In the genomic region with DNA sequence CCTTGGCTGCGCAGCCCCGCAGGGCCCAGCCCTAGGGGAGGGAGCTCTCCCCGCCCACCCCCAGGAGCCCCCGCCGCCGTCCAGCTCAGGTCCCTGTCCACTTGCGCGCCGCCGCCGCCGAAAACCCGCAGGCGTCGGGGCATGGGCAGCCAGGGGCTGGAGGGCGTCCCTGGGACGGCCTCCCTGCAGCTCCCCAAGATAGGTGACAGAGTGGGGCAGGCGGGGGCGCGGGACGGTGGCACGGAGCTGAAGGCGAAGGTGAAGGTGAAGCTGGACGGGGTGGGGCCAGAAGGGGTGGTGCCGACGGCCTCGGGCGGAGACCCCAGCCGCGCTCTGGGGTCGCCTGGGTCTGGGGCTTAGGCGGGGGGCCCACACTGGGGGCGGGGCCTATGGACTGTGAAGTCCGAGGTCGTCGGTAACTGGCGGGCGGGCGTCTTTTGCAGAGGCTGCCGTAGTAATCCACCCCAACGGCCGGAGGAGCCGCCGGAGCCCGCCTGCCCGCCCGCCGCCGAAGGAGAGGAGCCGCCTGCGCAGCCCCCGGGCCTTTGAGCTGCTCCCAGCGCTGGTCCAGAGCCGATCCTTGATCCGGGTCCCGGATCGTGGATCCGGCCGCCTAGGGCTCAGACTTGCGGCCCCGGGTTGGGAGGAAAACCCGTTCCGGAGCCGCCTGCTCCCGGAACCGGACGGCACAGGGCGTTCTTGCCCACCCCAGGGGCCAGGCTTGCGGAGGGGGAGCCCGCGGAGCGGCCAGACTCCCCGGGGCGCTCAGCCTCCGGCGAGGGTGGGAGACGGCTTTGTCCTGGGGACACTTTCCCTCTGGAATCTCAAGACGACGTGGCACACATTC, we compare ENCODE assay signal across 9 cellular contexts. TPM values are rescaled to one million over a fixed set of nuclear protein-coding genes. Genes with fewer than 3 reads are reported as not detected.
A peak's percentile ranks its signal among the peaks of the same experiment; 100 is the strongest.
DNase-seq lines count a peak whose midpoint lies in the region; ATAC-seq and TF ChIP-seq lines count a peak whose summit lies in the region.
"Had no signal": no experiment of that assay in that cellular context is flagged by ENCODE, and none has a peak within 500 bp of the region (broad histone marks: within the 10 kb centered on the region; RNA-seq: fewer than 3 reads in every experiment).

No MANE protein-coding gene starts in this region.

- H3K4me1 Mint-ChIP-seq in chondrocyte (ENCODE audit: low read depth), result peaks cover 14% of the 10 kb centered on the region
- no peaks in the 10 kb centered on the region for H3K4me1 Mint-ChIP-seq in activated T-helper 17 cell treated with anti-CD3 and anti-CD28 coated beads, Interleukin-2, amount 50 U/mL, for 72 hours

- H3K27me3 Mint-ChIP-seq in chondrocyte (ENCODE audit: low read depth), result no peaks in the 10 kb centered on the region
- H3K27me3 Mint-ChIP-seq in activated T-helper 17 cell treated with anti-CD3 and anti-CD28 coated beads, Interleukin-2, amount 50 U/mL, for 72 hours, result no peaks in the 10 kb centered on the region

- TF ChIP-seq CTCF in HEK293 (tag by site-specific recombination; IDR thresholded peaks at IDR 0.05) (no peak), chondrocyte (IDR thresholded peaks at IDR 0.05) (peak; percentile 8), spleen (IDR thresholded peaks at IDR 0.05 in 8 of 11, conservative IDR thresholded peaks at IDR 0.05 in 3 of 11) (no peak)

- no peak for ATAC-seq in activated T-helper 17 cell treated with anti-CD3 and anti-CD28 coated beads, Interleukin-2, amount 50 U/mL, for 72 hours (replicated peaks)

- no peak overlapping the region; the same call in 1 of the 2 replicates for H3K27ac ChIP-seq in HEK293 (ENCODE audit: extremely low read depth, low read depth, low read length)
- no peak overlapping the region for H3K27ac ChIP-seq in iPS-20b (ENCODE audit: low read length)
- peak overlapping the region in 6 of 8 donors; percentile 5 to 67 (median 50) for H3K27ac ChIP-seq in spleen

- H3K9me3 Mint-ChIP-seq in chondrocyte (ENCODE audit: low read depth), result no peaks in the 10 kb centered on the region
- H3K9me3 Mint-ChIP-seq in activated T-helper 17 cell treated with anti-CD3 and anti-CD28 coated beads, Interleukin-2, amount 50 U/mL, for 72 hours, result no peaks in the 10 kb centered on the region
- H3K9me3 Mint-ChIP-seq: T-helper 1 cell treated with Interleukin-12 subunit alpha and Interleukin-12 subunit beta and Interleukin-4 antibody, amounts not matched to agents 30 μg/mL and 1 μg/mL, for 36 hours had no signal

- H3K4me3 ChIP-seq in HEK293 (ENCODE audit: low read depth, low read length) (no peak overlapping the region), iPS-20b (ENCODE audit: low read length) (peak overlapping the region; percentile 72), spleen (peak overlapping the region in 1 of 8 donors; percentile 11)

- H3K36me3 ChIP-seq in HEK293 (ENCODE audit: control insufficient read depth in 2 of 2, insufficient read depth in 1 of 2, low read length in 2 of 2) (peaks cover 0 to 70% of the 10 kb centered on the region in 2 experiments; a peak in 2 of 3 replicates), iPS-20b (ENCODE audit: insufficient read depth, low read depth, low read length) (peaks cover 17% of the 10 kb centered on the region), spleen (peaks cover 0 to 90% (median 45%) of the 10 kb centered on the region in 6 donors)

- H3K9me3 ChIP-seq in HEK293 (ENCODE audit: control insufficient read depth, insufficient read depth, low read depth, low read length) (no peaks in the 10 kb centered on the region), iPS-20b (ENCODE audit: insufficient read depth, low read depth, low read length) (no peaks in the 10 kb centered on the region), spleen (no peaks in the 10 kb centered on the region)

- peak; percentile 94 for DNase-seq in chondrocyte (ENCODE audit: low spot score)
- no peak for DNase-seq in spleen
- no peak for DNase-seq in T-helper 9 cell
- no peak for DNase-seq in middle frontal gyrus (ENCODE audit: extremely low spot score, low spot score)
- no peak for DNase-seq in ACHN

- in situ Hi-C loops in ACHN (cut with HindIII; ENCODE audit: low pct_ligation_motif_present, low pct_unique_long_range_greater_than_20kb, low sequenced_read_pairs), result no loop called here

- 68 to 93% (median 86%) methylated on average over 43 to 79 of the region's 79 CpGs for WGBS in spleen, 5 donors

- POLR2A ChIA-PET in HEK293 (lab: Yijun Ruan, JAX), result interaction anchor here (1.0 to 2.6 kb wide), 3 partner anchors 8 to 130 kb away, joined by 5 to 9 read pairs (median 5); a partner anchor contains a TSS

- peaks cover 40% of the 10 kb centered on the region for H3K27me3 ChIP-seq in iPS-20b (ENCODE audit: insufficient read depth, low read length)
- H3K27me3 ChIP-seq in spleen (replicated peaks in 1 of 7), result no peaks in the 10 kb centered on the region

- intact Hi-C loops in spleen (cut with DNase I; ENCODE audit: low total_unique reads), result loop anchor here (10.0 kb wide), 1 partner anchor 105 kb away; no protein-coding TSS in a partner anchor

- CTCF ChIA-PET in HEK293 (lab: Yijun Ruan, JAX), result interaction anchor here (1.1 to 3.2 kb wide), 5 partner anchors 11 to 224 kb away, joined by 3 to 35 read pairs (median 5); no protein-coding TSS in a partner anchor

- H3K4me1 ChIP-seq in HEK293 (ENCODE audit: control insufficient read depth, insufficient read depth, low read length) (peaks cover 6% of the 10 kb centered on the region), iPS-20b (ENCODE audit: insufficient read depth, low read length) (peaks cover 8% of the 10 kb centered on the region; the same call in 1 of the 2 replicates), spleen (peaks cover 9 to 55% (median 20%) of the 10 kb centered on the region in 6 donors)

- no peak for TF ChIP-seq POLR2A in spleen (IDR thresholded peaks at IDR 0.05)

- peak overlapping the region; percentile 41 for H3K27ac Mint-ChIP-seq in chondrocyte (ENCODE audit: unreplicated experiment)
- H3K27ac Mint-ChIP-seq in activated T-helper 17 cell treated with anti-CD3 and anti-CD28 coated beads, Interleukin-2, amount 50 U/mL, for 72 hours, result no peak overlapping the region
- H3K27ac Mint-ChIP-seq: T-helper 1 cell treated with Interleukin-12 subunit alpha and Interleukin-12 subunit beta and Interleukin-4 antibody, amounts not matched to agents 30 μg/mL and 1 μg/mL, for 36 hours had no signal

- H3K9ac ChIP-seq in iPS-20b (ENCODE audit: low read depth, low read length), result peak overlapping the region; percentile 57; the same call in 1 of the 2 replicates

- peaks cover 11% of the 10 kb centered on the region for H3K36me3 Mint-ChIP-seq in chondrocyte (ENCODE audit: low read depth)
- H3K36me3 Mint-ChIP-seq in activated T-helper 17 cell treated with anti-CD3 and anti-CD28 coated beads, Interleukin-2, amount 50 U/mL, for 72 hours (ENCODE audit: low read depth), result peaks cover 33% of the 10 kb centered on the region

- H3K4me3 Mint-ChIP-seq in chondrocyte (ENCODE audit: unreplicated experiment), result no peak overlapping the region
- H3K4me3 Mint-ChIP-seq in activated T-helper 17 cell treated with anti-CD3 and anti-CD28 coated beads, Interleukin-2, amount 50 U/mL, for 72 hours, result no peak overlapping the region
- H3K4me3 Mint-ChIP-seq: T-helper 1 cell treated with Interleukin-12 subunit alpha and Interleukin-12 subunit beta and Interleukin-4 antibody, amounts not matched to agents 30 μg/mL and 1 μg/mL, for 36 hours had no signal

TF ChIP-seq in HEK293, 187 proteins besides CTCF, POLR2A, EP300 and RAD21 (continues in another document):
- TF ChIP-seq ZNF404 (tag by site-specific recombination; IDR thresholded peaks at IDR 0.05), result no peak
- 0 out of 2 replicates have a peak, but pooled peaks have one; percentile 13 for TF ChIP-seq ZIC2 (tag by site-specific recombination; IDR thresholded peaks at IDR 0.05)
- TF ChIP-seq TCF7L2 (IDR thresholded peaks at IDR 0.05; ENCODE audit: borderline replicate concordance, low read depth, low read length), result no peak
- TF ChIP-seq, protein P1, sequence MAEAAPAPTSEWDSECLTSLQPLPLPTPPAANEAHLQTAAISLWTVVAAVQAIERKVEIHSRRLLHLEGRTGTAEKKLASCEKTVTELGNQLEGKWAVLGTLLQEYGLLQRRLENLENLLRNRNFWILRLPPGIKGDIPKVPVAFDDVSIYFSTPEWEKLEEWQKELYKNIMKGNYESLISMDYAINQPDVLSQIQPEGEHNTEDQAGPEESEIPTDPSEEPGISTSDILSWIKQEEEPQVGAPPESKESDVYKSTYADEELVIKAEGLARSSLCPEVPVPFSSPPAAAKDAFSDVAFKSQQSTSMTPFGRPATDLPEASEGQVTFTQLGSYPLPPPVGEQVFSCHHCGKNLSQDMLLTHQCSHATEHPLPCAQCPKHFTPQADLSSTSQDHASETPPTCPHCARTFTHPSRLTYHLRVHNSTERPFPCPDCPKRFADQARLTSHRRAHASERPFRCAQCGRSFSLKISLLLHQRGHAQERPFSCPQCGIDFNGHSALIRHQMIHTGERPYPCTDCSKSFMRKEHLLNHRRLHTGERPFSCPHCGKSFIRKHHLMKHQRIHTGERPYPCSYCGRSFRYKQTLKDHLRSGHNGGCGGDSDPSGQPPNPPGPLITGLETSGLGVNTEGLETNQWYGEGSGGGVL (tag by site-specific recombination; IDR thresholded peaks at IDR 0.05), result no peak
- TF ChIP-seq ZNF114 (tag by site-specific recombination; IDR thresholded peaks at IDR 0.05), result no peak
- no peak for TF ChIP-seq ZNF777 (tag by site-specific recombination; IDR thresholded peaks at IDR 0.05; ENCODE audit: borderline replicate concordance)
- TF ChIP-seq RBAK (tag by site-specific recombination; IDR thresholded peaks at IDR 0.05), result no peak
- TF ChIP-seq KLF7 (tag by site-specific recombination; IDR thresholded peaks at IDR 0.05; ENCODE audit: borderline replicate concordance), result 0 out of 2 replicates have a peak, but pooled peaks have one; percentile 29
- no peak for TF ChIP-seq ZNF747 (tag by site-specific recombination; IDR thresholded peaks at IDR 0.05)
- TF ChIP-seq SCRT1 (tag by site-specific recombination; IDR thresholded peaks at IDR 0.05; ENCODE audit: borderline replicate concordance), result no peak
- TF ChIP-seq ZNF292 (tag by site-specific recombination; IDR thresholded peaks at IDR 0.05; ENCODE audit: borderline replicate concordance, low read depth), result no peak
- TF ChIP-seq, protein P2, sequence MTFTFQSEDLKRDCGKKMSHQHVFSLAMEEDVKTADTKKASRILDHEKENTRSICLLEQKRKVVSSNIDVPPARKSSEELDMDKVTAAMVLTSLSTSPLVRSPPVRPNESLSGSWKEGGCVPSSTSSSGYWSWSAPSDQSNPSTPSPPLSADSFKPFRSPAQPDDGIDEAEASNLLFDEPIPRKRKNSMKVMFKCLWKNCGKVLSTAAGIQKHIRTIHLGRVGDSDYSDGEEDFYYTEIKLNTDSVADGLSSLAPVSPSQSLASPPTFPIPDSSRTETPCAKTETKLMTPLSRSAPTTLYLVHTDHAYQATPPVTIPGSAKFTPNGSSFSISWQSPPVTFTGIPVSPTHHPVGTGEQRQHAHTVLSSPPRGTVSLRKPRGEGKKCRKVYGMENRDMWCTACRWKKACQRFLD (tag by site-specific recombination; IDR thresholded peaks at IDR 0.05), result no peak

RNA-seq across cellular contexts. Expression of a gene that starts 27.0 kb away (rescaled TPM):
- 22.8 to 26.7 TPM (median 23.4 TPM) in 3 replicates for total RNA-seq in chondrocyte
- 10 to 100 TPM; 35.4 to 74.8 (median 56.7) TPM for total RNA-seq in spleen
- polyA plus RNA-seq in spleen, result 10 to 100 TPM; 25.0 to 38.2 (median 33.7) TPM
- total RNA-seq in activated T-helper 17 cell treated with anti-CD3 and anti-CD28 coated beads, Interleukin-2, amount 50 U/mL, for 72 hours, result 10 to 100 TPM; 65.5 to 74.1 TPM

Comparison
In these comparisons a context has a peak if more than half of its experiments do, and no peak if none do; other contexts are left out.
1. H3K27ac ChIP-seq: peak in spleen (6 of 8); none in HEK293 (single experiment) and iPS-20b (single experiment).